ENCODE assay signal across 1 cellular context in genomic region chr18:43650423-43650822, GRCh38.
TF ChIP-seq lines count a peak whose summit lies in the region.

No MANE protein-coding gene starts in this region.

TF ChIP-seq in SK-N-SH treated with all-trans-retinoic acid at 6 μM for 48 hours, 23 proteins besides CTCF, POLR2A, EP300 and RAD21 (continued from another document):
- no peak for TF ChIP-seq RARB (CRISPR knock-in tag; IDR thresholded peaks at IDR 0.05)
- no peak for TF ChIP-seq POU6F1 (CRISPR knock-in tag; IDR thresholded peaks at IDR 0.05; ENCODE audit: borderline replicate concordance, low read depth)
- TF ChIP-seq PPARA (CRISPR knock-in tag; IDR thresholded peaks at IDR 0.05; ENCODE audit: borderline replicate concordance) = no peak
- no peak for TF ChIP-seq ZC3H10 (CRISPR knock-in tag; IDR thresholded peaks at IDR 0.05)
- no peak for TF ChIP-seq ARNTL (CRISPR knock-in tag; IDR thresholded peaks at IDR 0.05; ENCODE audit: borderline replicate concordance, low read depth)
- no peak for TF ChIP-seq CSRNP3 (CRISPR knock-in tag; IDR thresholded peaks at IDR 0.05)
- TF ChIP-seq TSHZ2 (CRISPR knock-in tag; IDR thresholded peaks at IDR 0.05) = no peak
- no peak for TF ChIP-seq TCF4 (CRISPR knock-in tag; IDR thresholded peaks at IDR 0.05; ENCODE audit: borderline replicate concordance)
